ENCODE assay signal across 8 cellular contexts in the genomic region with DNA sequence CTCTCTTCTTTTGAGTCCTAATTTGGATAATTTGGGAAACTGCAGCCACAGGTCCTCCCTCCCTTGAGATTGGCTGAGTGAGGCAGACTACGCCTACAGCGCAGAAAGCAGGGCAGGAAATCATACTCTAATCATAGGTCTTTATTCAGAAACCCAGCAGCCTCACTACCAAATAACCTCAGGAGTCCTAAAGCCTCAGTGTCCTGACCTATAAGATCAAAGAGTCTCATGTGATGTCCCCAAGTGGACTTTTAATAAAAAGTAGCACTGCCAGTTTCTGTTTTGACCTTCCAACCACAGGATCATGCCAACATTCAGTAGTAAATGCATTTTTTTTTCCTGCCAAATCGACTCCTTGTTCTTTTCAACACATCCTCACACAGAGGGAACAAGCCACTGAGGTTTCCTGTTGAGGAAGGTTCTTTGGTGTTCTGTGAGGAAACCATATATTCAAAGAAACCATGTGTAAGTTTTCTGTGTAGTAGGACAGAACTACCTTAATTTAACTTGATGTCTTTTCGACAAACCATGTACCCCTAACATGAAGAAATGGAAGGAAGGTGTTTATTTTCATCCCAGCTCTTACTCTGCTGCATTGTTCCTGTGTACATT.
DNase-seq lines count a peak whose midpoint lies in the region; ATAC-seq and TF ChIP-seq lines count a peak whose summit lies in the region.

No MANE protein-coding gene starts in this region.

- peak; percentile 50 for ATAC-seq in left lobe of liver
- ATAC-seq in GM21619 (IDR thresholded peaks at IDR 0.05; ENCODE audit: unreplicated experiment): no peak

- DNase-seq in activated T-cell treated with anti-CD3 and anti-CD28 coated beads, Interleukin-2, amount 50 U/mL, for 24 hours: no peak
- DNase-seq in activated T-cell treated with anti-CD3 and anti-CD28 coated beads, Interleukin-2, amount 50 U/mL, for 1 hour: no peak
- no peak for DNase-seq in activated T-helper 1 cell treated with anti-CD3 and anti-CD28 coated beads, Interleukin-12 subunit alpha, Interleukin-12 subunit beta, Interleukin-2, Interleukin-4 antibody, amounts not matched to agents 30 ng/mL and 10 ng/mL and 1 ng/mL, durations not matched to agents 14 hours and 24 hours and 36 hours (ENCODE audit: low spot score)
- peak; percentile 47 for DNase-seq in left lobe of liver (ENCODE audit: low spot score)
- DNase-seq in thyroid gland: no peak
- no peak for DNase-seq in GM03348 (ENCODE audit: low spot score)
- DNase-seq in stimulated activated CD4-positive, alpha-beta T cell treated with anti-CD3 and anti-CD28 coated beads, Interleukin-2, amount 100 ng/mL, for 48 hours: no peak

- peak overlapping the region; percentile 32 for H3K4me3 Mint-ChIP-seq in activated T-cell treated with anti-CD3 and anti-CD28 coated beads, Interleukin-2, amount 50 U/mL, for 24 hours
- H3K4me3 Mint-ChIP-seq in activated T-helper 1 cell treated with anti-CD3 and anti-CD28 coated beads, Interleukin-12 subunit alpha, Interleukin-12 subunit beta, Interleukin-2, Interleukin-4 antibody, amounts not matched to agents 30 ng/mL and 10 ng/mL and 1 ng/mL, durations not matched to agents 14 hours and 24 hours and 36 hours: peak overlapping the region; percentile 64

- H3K4me1 ChIP-seq in thyroid gland: peaks cover 0 to 12% of the 10 kb centered on the region in 2 donors

- H3K9me3 ChIP-seq in thyroid gland: no peaks in the 10 kb centered on the region

- no peaks in the 10 kb centered on the region for H3K27me3 Mint-ChIP-seq in activated T-cell treated with anti-CD3 and anti-CD28 coated beads, Interleukin-2, amount 50 U/mL, for 24 hours
- no peaks in the 10 kb centered on the region for H3K27me3 Mint-ChIP-seq in activated T-helper 1 cell treated with anti-CD3 and anti-CD28 coated beads, Interleukin-12 subunit alpha, Interleukin-12 subunit beta, Interleukin-2, Interleukin-4 antibody, amounts not matched to agents 30 ng/mL and 10 ng/mL and 1 ng/mL, durations not matched to agents 14 hours and 24 hours and 36 hours (ENCODE audit: insufficient read depth)

- H3K9me3 Mint-ChIP-seq in activated T-cell treated with anti-CD3 and anti-CD28 coated beads, Interleukin-2, amount 50 U/mL, for 24 hours: peaks cover 6% of the 10 kb centered on the region
- peaks cover 8% of the 10 kb centered on the region for H3K9me3 Mint-ChIP-seq in activated T-helper 1 cell treated with anti-CD3 and anti-CD28 coated beads, Interleukin-12 subunit alpha, Interleukin-12 subunit beta, Interleukin-2, Interleukin-4 antibody, amounts not matched to agents 30 ng/mL and 10 ng/mL and 1 ng/mL, durations not matched to agents 14 hours and 24 hours and 36 hours

- peak overlapping the region in 2 of 3 donors; percentile 55 to 80 for H3K27ac ChIP-seq in thyroid gland

- H3K36me3 Mint-ChIP-seq in activated T-cell treated with anti-CD3 and anti-CD28 coated beads, Interleukin-2, amount 50 U/mL, for 24 hours (ENCODE audit: low read depth): peaks cover 25% of the 10 kb centered on the region
- peaks cover 22% of the 10 kb centered on the region for H3K36me3 Mint-ChIP-seq in activated T-helper 1 cell treated with anti-CD3 and anti-CD28 coated beads, Interleukin-12 subunit alpha, Interleukin-12 subunit beta, Interleukin-2, Interleukin-4 antibody, amounts not matched to agents 30 ng/mL and 10 ng/mL and 1 ng/mL, durations not matched to agents 14 hours and 24 hours and 36 hours (ENCODE audit: low read depth)

- peaks cover 68% of the 10 kb centered on the region for H3K4me1 Mint-ChIP-seq in activated T-cell treated with anti-CD3 and anti-CD28 coated beads, Interleukin-2, amount 50 U/mL, for 24 hours (ENCODE audit: low read depth)
- peaks cover 76% of the 10 kb centered on the region for H3K4me1 Mint-ChIP-seq in activated T-helper 1 cell treated with anti-CD3 and anti-CD28 coated beads, Interleukin-12 subunit alpha, Interleukin-12 subunit beta, Interleukin-2, Interleukin-4 antibody, amounts not matched to agents 30 ng/mL and 10 ng/mL and 1 ng/mL, durations not matched to agents 14 hours and 24 hours and 36 hours (ENCODE audit: low read depth)

- H3K4me3 ChIP-seq in thyroid gland (replicated peaks in 1 of 3): no peak overlapping the region

- TF ChIP-seq POLR2A in thyroid gland (IDR thresholded peaks at IDR 0.05): no peak

- TF ChIP-seq CTCF in thyroid gland (IDR thresholded peaks at IDR 0.05): no peak

- peak overlapping the region; percentile 95 for H3K27ac Mint-ChIP-seq in activated T-cell treated with anti-CD3 and anti-CD28 coated beads, Interleukin-2, amount 50 U/mL, for 24 hours
- H3K27ac Mint-ChIP-seq in activated T-helper 1 cell treated with anti-CD3 and anti-CD28 coated beads, Interleukin-12 subunit alpha, Interleukin-12 subunit beta, Interleukin-2, Interleukin-4 antibody, amounts not matched to agents 30 ng/mL and 10 ng/mL and 1 ng/mL, durations not matched to agents 14 hours and 24 hours and 36 hours: peak overlapping the region; percentile 97

- WGBS in thyroid gland, 2 donors: 61 to 82% methylated on average over 4 of the region's 4 CpGs

- no peaks in the 10 kb centered on the region for H3K27me3 ChIP-seq in thyroid gland

- no peaks in the 10 kb centered on the region for H3K36me3 ChIP-seq in thyroid gland

- intact Hi-C loops in activated T-helper 1 cell treated with anti-CD3 and anti-CD28 coated beads, Interleukin-12 subunit alpha, Interleukin-12 subunit beta, Interleukin-2, Interleukin-4 antibody, amounts not matched to agents 30 ng/mL and 10 ng/mL and 1 ng/mL, durations not matched to agents 14 hours and 24 hours and 36 hours (cut with micrococcal nuclease): no loop called here
- intact Hi-C loops in thyroid gland (cut with DNase I): no loop called here
